1 cellular context compared by ENCODE assay signal in genomic region chr4:110480741-110481271, GRCh38.
TF ChIP-seq lines count a peak whose summit lies in the region.

No MANE protein-coding gene starts in this region.

TF ChIP-seq in HepG2, 621 proteins besides CTCF, POLR2A, EP300 and RAD21:
- TF ChIP-seq MTF1 (CRISPR knock-in tag; IDR thresholded peaks at IDR 0.05) (no peak), MAFF (IDR thresholded peaks at IDR 0.05; ENCODE audit: low read depth, low read length) (peak; percentile 74), PLRG1 (conservative IDR thresholded peaks at IDR 0.05) (no peak), MAFK (conservative IDR thresholded peaks at IDR 0.05 in 1 of 2, IDR thresholded peaks at IDR 0.05 in 1 of 2; ENCODE audit: low read length in 2 of 2) (peak; percentile 64 to 82), ZNF513 (CRISPR knock-in tag; conservative IDR thresholded peaks at IDR 0.05) (no peak)
TF ChIP-seq in HepG2: peak in this region for 2.
